In genomic region chr4:8438743-8439142, GRCh38 we compare ENCODE assay signal across 12 cellular contexts. TPM values are rescaled to one million over a fixed set of nuclear protein-coding genes. Genes with fewer than 3 reads are reported as not detected.
DNase-seq lines count a peak whose midpoint lies in the region; ATAC-seq, FAIRE-seq and TF ChIP-seq lines count a peak whose summit lies in the region.
"Had no signal": no experiment of that assay in that cellular context is flagged by ENCODE, and none has a peak within 500 bp of the region (broad histone marks: within the 10 kb centered on the region; RNA-seq: fewer than 3 reads in every experiment).

No MANE protein-coding gene starts in this region.

- CTCF ChIA-PET in CD8-positive, alpha-beta T cell (lab: Charles Lee), result no interaction called here

- H3K4me1 ChIP-seq in CD8-positive, alpha-beta T cell (ENCODE audit: insufficient read depth, low read length), result peaks cover 58% of the 10 kb centered on the region
- peaks cover 27% of the 10 kb centered on the region for H3K4me1 ChIP-seq in Loucy (ENCODE audit: insufficient read depth, low read length, poor library complexity, severe bottlenecking)

- no peaks in the 10 kb centered on the region for H3F3A ChIP-seq in Loucy (ENCODE audit: low read depth)

- peaks cover 50% of the 10 kb centered on the region for H3K79me2 ChIP-seq in Loucy (ENCODE audit: insufficient read depth, low read length)

- H3K4me3 Mint-ChIP-seq in CD8-positive, alpha-beta T cell, result peak overlapping the region; percentile 51
- H3K4me3 Mint-ChIP-seq in natural killer cell treated with Interleukin-12 subunit alpha and Interleukin-12 subunit beta and Interleukin-15 and Interleukin-18, amount 100 ng/mL, for 72 hours, result peak overlapping the region; percentile 99

- peak overlapping the region; percentile 47 for H3K27ac Mint-ChIP-seq in CD8-positive, alpha-beta T cell
- peak overlapping the region; percentile 99 to 100 for H3K27ac Mint-ChIP-seq in natural killer cell treated with Interleukin-12 subunit alpha and Interleukin-12 subunit beta and Interleukin-15 and Interleukin-18, amount 100 ng/mL, for 72 hours

- H3K27me3 Mint-ChIP-seq in CD8-positive, alpha-beta T cell (ENCODE audit: low read depth), result no peaks in the 10 kb centered on the region
- no peaks in the 10 kb centered on the region for H3K27me3 Mint-ChIP-seq in natural killer cell treated with Interleukin-12 subunit alpha and Interleukin-12 subunit beta and Interleukin-15 and Interleukin-18, amount 100 ng/mL, for 72 hours

- peak overlapping the region; percentile 75 for H3K4me2 ChIP-seq in Loucy (ENCODE audit: low read depth, low read length, poor library complexity, severe bottlenecking)

- no peak for TF ChIP-seq CTCF in CD8-positive, alpha-beta T cell (IDR thresholded peaks at IDR 0.05)
- no peak for TF ChIP-seq CTCF in Loucy (conservative IDR thresholded peaks at IDR 0.05; ENCODE audit: low read length)
- TF ChIP-seq CTCF in bronchial epithelial cell (IDR thresholded peaks at IDR 0.05; ENCODE audit: insufficient read depth, low read length, severe bottlenecking), result no peak

- H3K27ac ChIP-seq in CD8-positive, alpha-beta T cell (ENCODE audit: low read depth, low read length), result no peak overlapping the region

- no peak overlapping the region for H2AFZ ChIP-seq in Loucy (ENCODE audit: low read length)

- peaks cover 14% of the 10 kb centered on the region for H3K36me3 Mint-ChIP-seq in CD8-positive, alpha-beta T cell
- H3K36me3 Mint-ChIP-seq in natural killer cell treated with Interleukin-12 subunit alpha and Interleukin-12 subunit beta and Interleukin-15 and Interleukin-18, amount 100 ng/mL, for 72 hours, result peaks cover 6% of the 10 kb centered on the region

- no peak overlapping the region for H3K4me3 ChIP-seq in CD8-positive, alpha-beta T cell (ENCODE audit: low read depth, low read length)
- peak overlapping the region; percentile 92 for H3K4me3 ChIP-seq in Loucy (ENCODE audit: low read length, poor library complexity, severe bottlenecking)
- H3K4me3 ChIP-seq in bronchial epithelial cell (ENCODE audit: low read depth, low read length), result peak overlapping the region; percentile 15

- peaks cover 82% of the 10 kb centered on the region for H3K4me1 Mint-ChIP-seq in CD8-positive, alpha-beta T cell (ENCODE audit: low read depth)
- peaks cover 57 to 73% of the 10 kb centered on the region in 2 donors for H3K4me1 Mint-ChIP-seq in natural killer cell treated with Interleukin-12 subunit alpha and Interleukin-12 subunit beta and Interleukin-15 and Interleukin-18, amount 100 ng/mL, for 72 hours (ENCODE audit: low read depth in 2 of 2)

- no peaks in the 10 kb centered on the region for H3K27me3 ChIP-seq in CD8-positive, alpha-beta T cell (ENCODE audit: insufficient read depth, low read length)
- no peaks in the 10 kb centered on the region for H3K27me3 ChIP-seq in Loucy (ENCODE audit: insufficient read depth, low read length, poor library complexity, severe bottlenecking)
- no peaks in the 10 kb centered on the region for H3K27me3 ChIP-seq in bronchial epithelial cell (ENCODE audit: control insufficient read depth, insufficient read depth, low read length)

- POLR2A ChIA-PET in CD8-positive, alpha-beta T cell (lab: Charles Lee), result interaction anchor here (1.5 kb wide), 1 partner anchor 10 kb away, joined by 8 read pairs; no protein-coding TSS in a partner anchor

- H3K9ac ChIP-seq in Loucy (ENCODE audit: low read depth, low read length, poor library complexity, severe bottlenecking), result peak overlapping the region; percentile 0

- H3K9me3 ChIP-seq in CD8-positive, alpha-beta T cell (ENCODE audit: low read length), result no peaks in the 10 kb centered on the region
- no peaks in the 10 kb centered on the region for H3K9me3 ChIP-seq in Loucy (ENCODE audit: insufficient read depth, low read depth, low read length)

- no peaks in the 10 kb centered on the region for H3K9me2 ChIP-seq in Loucy (replicated peaks; ENCODE audit: low read depth, low read length)

- no peaks in the 10 kb centered on the region for H3K36me3 ChIP-seq in CD8-positive, alpha-beta T cell (ENCODE audit: insufficient read depth, low read length)
- H3K36me3 ChIP-seq in Loucy (ENCODE audit: insufficient read depth, low read length) (no peaks in the 10 kb centered on the region), bronchial epithelial cell (ENCODE audit: control insufficient read depth, insufficient read depth, low read length) (no peaks in the 10 kb centered on the region)

- no peaks in the 10 kb centered on the region for H3K9me3 Mint-ChIP-seq in CD8-positive, alpha-beta T cell
- H3K9me3 Mint-ChIP-seq in natural killer cell treated with Interleukin-12 subunit alpha and Interleukin-12 subunit beta and Interleukin-15 and Interleukin-18, amount 100 ng/mL, for 72 hours, result no peaks in the 10 kb centered on the region

- ATAC-seq in CD8-positive, alpha-beta T cell, result no peak
- ATAC-seq in natural killer cell treated with Interleukin-12 subunit alpha and Interleukin-12 subunit beta and Interleukin-15 and Interleukin-18, amount 100 ng/mL, for 72 hours, result no peak
- ATAC-seq in GM18517 (IDR thresholded peaks at IDR 0.05; ENCODE audit: unreplicated experiment) (no peak), GM19328 (IDR thresholded peaks at IDR 0.05; ENCODE audit: unreplicated experiment) (no peak)

- no peak for FAIRE-seq in bronchial epithelial cell (lab: Jason Lieb, UNC)

- no peak for DNase-seq in CD8-positive, alpha-beta T cell
- no peak for DNase-seq in bronchial epithelial cell (ENCODE audit: low read depth)
- DNase-seq in natural killer cell treated with Interleukin-12 subunit alpha and Interleukin-12 subunit beta and Interleukin-15 and Interleukin-18, amount 100 ng/mL, for 72 hours (ENCODE audit: low spot score), result no peak
- no peak for DNase-seq in erythroblast (lab: John Stamatoyannopoulos, UW)
- no peak for DNase-seq in glomerular visceral epithelial cell (ENCODE audit: extremely low spot score)
- DNase-seq: DMS 273 treated with DMSO at 0.1 percent for 48 hours, GOT3, NCI-H1048, trophoblast cell had no signal

- intact Hi-C loops in CD8-positive, alpha-beta T cell (cut with DNase I, micrococcal nuclease), result no loop called here

- TF ChIP-seq POLR2A in erythroblast (IDR thresholded peaks at IDR 0.05; ENCODE audit: low read length), result no peak

- H4K20me1 ChIP-seq in Loucy (ENCODE audit: insufficient read depth, low read length, poor library complexity, severe bottlenecking), result peaks cover 4% of the 10 kb centered on the region

RNA-seq across cellular contexts. Expression of gene ACOX3, which starts 1.8 kb away (rescaled TPM):
- 1 to 10 TPM; 5.3 to 5.8 TPM for total RNA-seq in CD8-positive, alpha-beta T cell
- total RNA-seq in bronchial epithelial cell, result 12.4 and 22.0 TPM in 2 replicates
- 10 to 100 TPM; 19.9 to 22.2 TPM for total RNA-seq in natural killer cell treated with Interleukin-12 subunit alpha and Interleukin-12 subunit beta and Interleukin-15 and Interleukin-18, amount 100 ng/mL, for 72 hours

RNA-seq across cellular contexts. Expression of gene TRMT44, which starts 1.8 kb away (rescaled TPM):
- 10 to 100 TPM; 34.9 to 44.2 TPM for total RNA-seq in CD8-positive, alpha-beta T cell
- 10.0 and 14.1 TPM in 2 replicates for total RNA-seq in bronchial epithelial cell
- total RNA-seq in natural killer cell treated with Interleukin-12 subunit alpha and Interleukin-12 subunit beta and Interleukin-15 and Interleukin-18, amount 100 ng/mL, for 72 hours, result 10 to 100 TPM; 23.8 to 57.1 TPM
